Comparison of ENCODE assay signal across 28 cellular contexts in genomic region chr3:54028372-54028771, GRCh38.
"Had no signal": no experiment of that assay in that cellular context is flagged by ENCODE, and none has a peak within 500 bp of the region (broad histone marks: within the 10 kb centered on the region; RNA-seq: fewer than 3 reads in every experiment).

No MANE protein-coding gene starts in this region.

- ATAC-seq: effector memory CD8-positive, alpha-beta T cell; esophagus mucosa; foreskin keratinocyte; gastrocnemius medialis; gastroesophageal sphincter; heart left ventricle; heart right ventricle had no signal

- DNase-seq: colonic mucosa; cortex of kidney; dermis blood vessel endothelial cell; dorsolateral prefrontal cortex; effector CD4-positive, alpha-beta T cell; effector CD8-positive, alpha-beta T cell; effector memory CD4-positive, alpha-beta T cell; effector memory CD8-positive, alpha-beta T cell; endodermal cell; erythroblast; esophagus squamous epithelium; foreskin fibroblast; foreskin keratinocyte; foreskin melanocyte; gastrocnemius medialis; glutamatergic neuron; head of caudate nucleus; heart left ventricle; heart right ventricle had no signal

- H3K36me3 ChIP-seq: colonic mucosa, esophagus muscularis mucosa, esophagus squamous epithelium, gastrocnemius medialis, gastroesophageal sphincter, heart left ventricle, heart right ventricle had no signal

- FAIRE-seq: colon, endometrium, endothelial cell of umbilical vein, frontal cortex had no signal

- H3K9me3 ChIP-seq: colonic mucosa, esophagus muscularis mucosa, esophagus squamous epithelium, gastrocnemius medialis, gastroesophageal sphincter, heart left ventricle, heart right ventricle had no signal

- H3K27me3 ChIP-seq: colonic mucosa, dorsolateral prefrontal cortex, esophagus muscularis mucosa, esophagus squamous epithelium, foreskin keratinocyte, gastrocnemius medialis, gastroesophageal sphincter, heart left ventricle, heart right ventricle had no signal

- H3K27ac ChIP-seq: colonic mucosa, coronary artery, dorsolateral prefrontal cortex, epithelial cell of prostate, esophagus muscularis mucosa, esophagus squamous epithelium, foreskin keratinocyte, gastrocnemius medialis, gastroesophageal sphincter, heart left ventricle, heart right ventricle had no signal

- H3K4me1 ChIP-seq: colonic mucosa, foreskin keratinocyte, gastrocnemius medialis had no signal

- H3K4me3 ChIP-seq: colonic mucosa, coronary artery, dorsolateral prefrontal cortex, esophagus muscularis mucosa, esophagus squamous epithelium, gastrocnemius medialis, gastroesophageal sphincter, heart left ventricle, heart right ventricle had no signal
